In genomic region chr6:70008189-70008588, GRCh38 we compare ENCODE assay signal across 9 cellular contexts.
"Had no signal": no experiment of that assay in that cellular context is flagged by ENCODE, and none has a peak within 500 bp of the region (broad histone marks: within the 10 kb centered on the region; RNA-seq: fewer than 3 reads in every experiment).

No MANE protein-coding gene starts in this region.

- DNase-seq: GM23248, GOT3, H7, IMR-90, KG1 had no signal

- H3K4me1 ChIP-seq: HAP-1 had no signal

- H3K36me3 ChIP-seq: HAP-1 had no signal

- H3K27ac ChIP-seq: GM23248, HL-60 had no signal

- H3K4me3 ChIP-seq: GM23248, HAP-1, K562 had no signal

- ATAC-seq: HCT116, K562 had no signal

- FAIRE-seq: K562 had no signal
